Comparison of ENCODE assay signal across 8 cellular contexts in genomic region chr7:150404785-150405583, GRCh38. TPM values are rescaled to one million over a fixed set of nuclear protein-coding genes. Genes with fewer than 3 reads are reported as not detected.
A peak's percentile ranks its signal among the peaks of the same experiment; 100 is the strongest.
DNase-seq lines count a peak whose midpoint lies in the region; ATAC-seq and TF ChIP-seq lines count a peak whose summit lies in the region.

No MANE protein-coding gene starts in this region.

- H3K4me3 Mint-ChIP-seq in CD8-positive, alpha-beta T cell = peak overlapping the region; percentile 94

- intact Hi-C loops in CD8-positive, alpha-beta T cell (cut with DNase I, micrococcal nuclease) = loop anchor here (1.0 kb wide), 6 partner anchors 16 to 82 kb away; partner anchors contain the start of genes ACTR3C (in 1 of the 2), LRRC61 (in 1 of the 2), REPIN1 (in 1 of the 2) and ZNF775 (in 1 of the 2)
- intact Hi-C loops in mucosa of descending colon (cut with DNase I, micrococcal nuclease) = no loop called here

- H3K36me3 Mint-ChIP-seq in CD8-positive, alpha-beta T cell = peaks cover 28% of the 10 kb centered on the region

- CTCF ChIA-PET in CD8-positive, alpha-beta T cell (lab: Charles Lee) = interaction anchor here (0.9 to 3.7 kb wide), 15 partner anchors 12 to 494 kb away, joined by 3 to 28 read pairs (median 4); no protein-coding TSS in a partner anchor

- H3K27ac Mint-ChIP-seq in CD8-positive, alpha-beta T cell = peak overlapping the region; percentile 100

- no peaks in the 10 kb centered on the region for H3K27me3 ChIP-seq in CD8-positive, alpha-beta T cell (ENCODE audit: insufficient read depth, low read length)

- POLR2A ChIA-PET in CD8-positive, alpha-beta T cell (lab: Charles Lee) = interaction anchor here (0.6 to 6.5 kb wide), 14 partner anchors 10 to 336 kb away, joined by 3 to 56 read pairs (median 4); partner anchors contain the start of genes ACTR3C, LRRC61, REPIN1 and ZNF775

- H3K27ac ChIP-seq in CD8-positive, alpha-beta T cell (ENCODE audit: low read depth, low read length) = peak overlapping the region; percentile 80

- H3K4me1 ChIP-seq in CD8-positive, alpha-beta T cell (ENCODE audit: insufficient read depth, low read length) = peaks cover 30% of the 10 kb centered on the region
- peaks cover 30% of the 10 kb centered on the region for H3K4me1 ChIP-seq in mucosa of descending colon (ENCODE audit: low read depth)

- no peaks in the 10 kb centered on the region for H3K36me3 ChIP-seq in CD8-positive, alpha-beta T cell (ENCODE audit: insufficient read depth, low read length)
- no peaks in the 10 kb centered on the region for H3K36me3 ChIP-seq in mucosa of descending colon (ENCODE audit: low read depth)

- H3K9me3 Mint-ChIP-seq in CD8-positive, alpha-beta T cell = no peaks in the 10 kb centered on the region

- no peaks in the 10 kb centered on the region for H3K9me3 ChIP-seq in CD8-positive, alpha-beta T cell (ENCODE audit: low read length)
- H3K9me3 ChIP-seq in mucosa of descending colon = no peaks in the 10 kb centered on the region

- DNase-seq in CD8-positive, alpha-beta T cell = peak; percentile 61 to 87 (median 72)
- DNase-seq in NOMO-1 treated with DMSO at 0.1 percent for 48 hours (lab: John Stamatoyannopoulos, UW; ENCODE audit: unreplicated experiment) = peak; percentile 43
- peak; percentile 61 for DNase-seq in activated T-cell treated with anti-CD3 and anti-CD28 coated beads for 24 hours (ENCODE audit: low read depth)
- peak; percentile 97 for DNase-seq in epidermal melanocyte (ENCODE audit: insufficient read length, low spot score)
- DNase-seq in mucosa of descending colon = peak; percentile 91 to 94 (median 93)
- DNase-seq in stimulated activated CD8-positive, alpha-beta memory T cell treated with anti-CD3 and anti-CD28 coated beads, Interleukin-2, amount 100 ng/mL, for 1 hour (ENCODE audit: low read depth in 2 of 2) = peak; percentile 49 to 50

- no peaks in the 10 kb centered on the region for H3K27me3 Mint-ChIP-seq in CD8-positive, alpha-beta T cell (ENCODE audit: low read depth)

- H3K4me3 ChIP-seq in CD8-positive, alpha-beta T cell (ENCODE audit: low read depth, low read length) = peak overlapping the region; percentile 88
- H3K4me3 ChIP-seq in mucosa of descending colon = peak overlapping the region; percentile 36

- H3K4me1 Mint-ChIP-seq in CD8-positive, alpha-beta T cell (ENCODE audit: low read depth) = peaks cover 39% of the 10 kb centered on the region

- TF ChIP-seq CTCF in CD8-positive, alpha-beta T cell (IDR thresholded peaks at IDR 0.05) = no peak
- no peak for TF ChIP-seq CTCF in mucosa of descending colon (IDR thresholded peaks at IDR 0.05)

- ATAC-seq in CD8-positive, alpha-beta T cell = peak; percentile 81
- ATAC-seq in GM19372 (IDR thresholded peaks at IDR 0.05; ENCODE audit: low read depth, unreplicated experiment) = peak; percentile 43
- peak; percentile 46 for ATAC-seq in HG03520 (IDR thresholded peaks at IDR 0.05; ENCODE audit: unreplicated experiment)
- ATAC-seq in mucosa of descending colon = peak; percentile 84

RNA-seq across cellular contexts. Expression of gene ZNF775, which starts 25.9 kb away (rescaled TPM):
- under 1 TPM; 0.33 to 0.58 TPM for total RNA-seq in CD8-positive, alpha-beta T cell
- 10 to 100 TPM; 10.9 to 11.8 (median 11.3) TPM for total RNA-seq in mucosa of descending colon

RNA-seq across cellular contexts. Expression of gene REPIN1, which starts 36.4 kb away (rescaled TPM):
- total RNA-seq in CD8-positive, alpha-beta T cell = 10 to 100 TPM; 54.0 to 54.1 TPM
- total RNA-seq in mucosa of descending colon = 100 to 1,000 TPM; 151 to 228 (median 202) TPM

RNA-seq across cellular contexts. Expression of gene GIMAP8, which starts 45.4 kb away (rescaled TPM):
- 1 to 10 TPM; 2.0 to 2.5 TPM for total RNA-seq in CD8-positive, alpha-beta T cell
- 1 to 10 TPM; 4.1 to 9.1 (median 5.5) TPM for total RNA-seq in mucosa of descending colon

Comparison
In these comparisons a context has a peak if more than half of its experiments do, and no peak if none do; other contexts are left out.
1. Peak in every context shown above with its lines: DNase-seq, ATAC-seq, H3K4me3 ChIP-seq and H3K27ac ChIP-seq.
2. DNase-seq: peak in every context shown above with its lines; median percentile 97 in epidermal melanocyte; 93 in mucosa of descending colon; 72 in CD8-positive, alpha-beta T cell; 61 in activated T-cell treated with anti-CD3 and anti-CD28 coated beads for 24 hours; 50 in stimulated activated CD8-positive, alpha-beta memory T cell treated with anti-CD3 and anti-CD28 coated beads, Interleukin-2, amount 100 ng/mL, for 1 hour; 43 in NOMO-1 treated with DMSO at 0.1 percent for 48 hours.
3. RNA of gene ZNF775, which starts 25.9 kb away (total RNA-seq): 10.9 to 11.8 TPM in mucosa of descending colon; 0.33 to 0.58 TPM in CD8-positive, alpha-beta T cell; every median in the first group is over 4 times any median in the second.
4. intact Hi-C loops: an anchor here in CD8-positive, alpha-beta T cell (1.0 kb wide); none called in mucosa of descending colon.